23 cellular contexts compared by ENCODE assay signal in genomic region chr1:175984057-175984812, GRCh38.
"Had no signal": no experiment of that assay in that cellular context is flagged by ENCODE, and none has a peak within 500 bp of the region (broad histone marks: within the 10 kb centered on the region; RNA-seq: fewer than 3 reads in every experiment).

No MANE protein-coding gene starts in this region.

- H3K27me3 Mint-ChIP-seq: central memory CD8-positive, alpha-beta T cell; dendritic cell treated with granulocyte-macrophage colony-stimulating factor and Interleukin-4, amounts not matched to agents 40 ng/mL and 50 ng/mL, for 4 days; naive thymus-derived CD8-positive, alpha-beta T cell; stimulated activated naive CD8-positive, alpha-beta T cell treated with anti-CD3 and anti-CD28 coated beads, Interleukin-15, amount 100 ng/mL, for 72 hours had no signal

- DNase-seq: effector CD8-positive, alpha-beta T cell; esophagus squamous epithelium; foreskin melanocyte; mesendoderm; naive thymus-derived CD8-positive, alpha-beta T cell; nephron progenitor cell; nucleus accumbens; retina; right lobe of liver; stimulated activated CD4-positive, alpha-beta T cell treated with anti-CD3 and anti-CD28 coated beads, Interleukin-12 subunit alpha, Interleukin-12 subunit beta, amount 100 ng/mL, for 4 hours; stimulated activated CD4-positive, alpha-beta T cell treated with anti-CD3 and anti-CD28 coated beads, Interleukin-1b, Interleukin-23, amount 100 ng/mL, for 48 hours; stimulated activated CD4-positive, alpha-beta T cell treated with anti-CD3 and anti-CD28 coated beads, Interleukin-4, amount 100 ng/mL, for 1 hour; stimulated activated CD8-positive, alpha-beta memory T cell treated with anti-CD3 and anti-CD28 coated beads, Interleukin-4, amount 100 ng/mL, for 48 hours; stimulated activated naive CD4-positive, alpha-beta T cell; stimulated activated naive CD8-positive, alpha-beta T cell treated with anti-CD3 and anti-CD28 coated beads, Interleukin-15, amount 100 ng/mL, for 72 hours; transverse colon had no signal

- H3K27ac Mint-ChIP-seq: dendritic cell treated with granulocyte-macrophage colony-stimulating factor and Interleukin-4, amounts not matched to agents 40 ng/mL and 50 ng/mL, for 4 days; naive thymus-derived CD8-positive, alpha-beta T cell; nephron progenitor cell had no signal

- H3K4me1 ChIP-seq: colonic mucosa, esophagus squamous epithelium, suprapubic skin had no signal

- H3K4me3 ChIP-seq: colonic mucosa, esophagus squamous epithelium, left lung, right lobe of liver, suprapubic skin, transverse colon had no signal

- H3K4me1 Mint-ChIP-seq: nephron progenitor cell; stimulated activated naive CD8-positive, alpha-beta T cell treated with anti-CD3 and anti-CD28 coated beads, Interleukin-15, amount 100 ng/mL, for 72 hours had no signal

- ATAC-seq: left lung; naive thymus-derived CD8-positive, alpha-beta T cell; stimulated activated naive CD8-positive, alpha-beta T cell treated with anti-CD3 and anti-CD28 coated beads, Interleukin-15, amount 100 ng/mL, for 72 hours had no signal

- H3K9me3 ChIP-seq: colonic mucosa, right lobe of liver had no signal

- H3K36me3 ChIP-seq: colonic mucosa had no signal

- H3K4me3 Mint-ChIP-seq: central memory CD8-positive, alpha-beta T cell; dendritic cell treated with granulocyte-macrophage colony-stimulating factor and Interleukin-4, amounts not matched to agents 40 ng/mL and 50 ng/mL, for 4 days; naive thymus-derived CD8-positive, alpha-beta T cell; nephron progenitor cell; stimulated activated naive CD8-positive, alpha-beta T cell treated with anti-CD3 and anti-CD28 coated beads, Interleukin-15, amount 100 ng/mL, for 72 hours had no signal

- H3K27ac ChIP-seq: esophagus squamous epithelium, left lung, right lobe of liver, suprapubic skin had no signal

- H3K27me3 ChIP-seq: colonic mucosa, esophagus squamous epithelium, left lung, right lobe of liver, suprapubic skin, transverse colon had no signal

- FAIRE-seq: keratinocyte, small intestine had no signal
